1 cellular context compared by ENCODE assay signal in the genomic region with DNA sequence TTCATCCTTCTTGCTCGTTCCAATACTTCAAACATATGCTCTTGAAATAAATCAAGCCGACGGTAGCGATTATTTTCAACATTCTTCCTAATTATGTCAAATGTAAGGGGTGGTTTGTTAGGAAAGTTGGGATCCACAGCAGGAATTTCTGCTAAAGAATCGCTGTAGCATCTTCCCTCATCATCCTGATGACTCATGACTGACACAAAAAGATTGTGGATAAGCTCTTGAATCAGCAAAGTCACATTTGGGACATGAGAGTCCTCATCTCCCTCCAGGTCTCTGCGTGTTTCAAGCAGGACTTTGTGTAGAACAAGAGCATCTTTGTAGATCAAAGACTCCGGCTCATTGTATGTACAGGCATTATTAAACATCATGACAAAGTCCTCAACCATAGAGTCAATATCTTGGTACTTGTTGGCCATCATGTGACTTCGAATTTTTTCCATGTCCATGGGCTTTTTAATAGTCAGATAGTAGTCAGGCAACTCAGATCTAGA.
TF ChIP-seq lines count a peak whose summit lies in the region.

No MANE protein-coding gene starts in this region.

TF ChIP-seq in GM12878, 131 proteins besides CTCF, POLR2A, EP300 and RAD21:
- TF ChIP-seq STAT3 (IDR thresholded peaks at IDR 0.05; ENCODE audit: low read depth, low read length) = no peak
